In the genomic region with DNA sequence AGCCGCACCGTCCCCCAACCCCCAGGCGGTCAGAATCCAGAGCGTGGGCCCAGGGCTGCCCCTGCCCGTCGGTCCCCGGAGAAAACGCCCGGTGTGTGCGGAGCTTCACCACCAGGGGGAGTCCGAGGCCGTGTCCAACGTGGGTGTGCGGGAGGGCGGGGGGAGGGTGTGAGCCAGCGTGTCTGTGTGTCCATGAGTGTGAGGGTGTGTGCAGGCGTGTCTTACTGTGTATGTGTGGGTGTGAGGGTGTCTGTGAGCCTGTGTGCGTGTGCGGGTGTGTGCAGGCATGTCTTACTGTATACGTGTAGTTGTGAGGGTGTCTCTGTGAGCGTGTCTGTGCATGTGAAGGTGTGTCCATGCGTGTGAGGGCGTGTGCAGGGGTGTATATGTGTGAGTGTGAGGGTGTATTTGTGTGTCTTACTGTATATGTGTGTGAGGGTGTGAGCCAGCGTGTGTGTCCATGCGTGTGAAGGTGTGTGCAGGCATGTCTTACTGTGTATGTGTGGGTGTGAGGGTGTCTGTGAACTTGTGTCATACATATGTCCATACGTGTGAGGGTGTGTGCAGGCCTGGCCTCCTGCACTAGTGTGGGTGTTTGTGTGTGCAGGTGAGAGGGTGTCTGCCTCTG, we compare ENCODE assay signal across 2 cellular contexts.
A peak's percentile ranks its signal among the peaks of the same experiment; 100 is the strongest.
TF ChIP-seq lines count a peak whose summit lies in the region.

No MANE protein-coding gene starts in this region.

TF ChIP-seq in GM23338, 12 proteins besides CTCF, POLR2A, EP300 and RAD21:
- TF ChIP-seq CREB1 (CRISPR knock-in tag; IDR thresholded peaks at IDR 0.05; ENCODE audit: low read depth): 0 out of 2 replicates have a peak, but pooled peaks have one; percentile 16
- TF ChIP-seq REST (IDR thresholded peaks at IDR 0.05; ENCODE audit: unreplicated experiment): no peak

TF ChIP-seq in H1, 55 proteins besides CTCF, POLR2A, EP300 and RAD21:
- TF ChIP-seq, protein P1, sequence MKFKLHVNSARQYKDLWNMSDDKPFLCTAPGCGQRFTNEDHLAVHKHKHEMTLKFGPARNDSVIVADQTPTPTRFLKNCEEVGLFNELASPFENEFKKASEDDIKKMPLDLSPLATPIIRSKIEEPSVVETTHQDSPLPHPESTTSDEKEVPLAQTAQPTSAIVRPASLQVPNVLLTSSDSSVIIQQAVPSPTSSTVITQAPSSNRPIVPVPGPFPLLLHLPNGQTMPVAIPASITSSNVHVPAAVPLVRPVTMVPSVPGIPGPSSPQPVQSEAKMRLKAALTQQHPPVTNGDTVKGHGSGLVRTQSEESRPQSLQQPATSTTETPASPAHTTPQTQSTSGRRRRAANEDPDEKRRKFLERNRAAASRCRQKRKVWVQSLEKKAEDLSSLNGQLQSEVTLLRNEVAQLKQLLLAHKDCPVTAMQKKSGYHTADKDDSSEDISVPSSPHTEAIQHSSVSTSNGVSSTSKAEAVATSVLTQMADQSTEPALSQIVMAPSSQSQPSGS (IDR thresholded peaks at IDR 0.05; ENCODE audit: low read length): no peak
- no peak for TF ChIP-seq CEBPB (IDR thresholded peaks at IDR 0.05; ENCODE audit: low read depth, low read length)
- no peak for TF ChIP-seq TBP (IDR thresholded peaks at IDR 0.05; ENCODE audit: low read depth, low read length)
- peak; percentile 37 to 68; a peak in 2 of 4 replicates for TF ChIP-seq HDAC2 (IDR thresholded peaks at IDR 0.05; ENCODE audit: borderline replicate concordance in 1 of 2, low read depth in 2 of 2, low read length in 2 of 2)
- TF ChIP-seq CREB1 (IDR thresholded peaks at IDR 0.05): 0 out of 2 replicates have a peak, but pooled peaks have one; percentile 36
- TF ChIP-seq, protein P2, sequence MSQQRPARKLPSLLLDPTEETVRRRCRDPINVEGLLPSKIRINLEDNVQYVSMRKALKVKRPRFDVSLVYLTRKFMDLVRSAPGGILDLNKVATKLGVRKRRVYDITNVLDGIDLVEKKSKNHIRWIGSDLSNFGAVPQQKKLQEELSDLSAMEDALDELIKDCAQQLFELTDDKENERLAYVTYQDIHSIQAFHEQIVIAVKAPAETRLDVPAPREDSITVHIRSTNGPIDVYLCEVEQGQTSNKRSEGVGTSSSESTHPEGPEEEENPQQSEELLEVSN (IDR thresholded peaks at IDR 0.05): no peak
- TF ChIP-seq BACH1 (IDR thresholded peaks at IDR 0.05; ENCODE audit: low read length): peak; percentile 84
- TF ChIP-seq, protein P3, sequence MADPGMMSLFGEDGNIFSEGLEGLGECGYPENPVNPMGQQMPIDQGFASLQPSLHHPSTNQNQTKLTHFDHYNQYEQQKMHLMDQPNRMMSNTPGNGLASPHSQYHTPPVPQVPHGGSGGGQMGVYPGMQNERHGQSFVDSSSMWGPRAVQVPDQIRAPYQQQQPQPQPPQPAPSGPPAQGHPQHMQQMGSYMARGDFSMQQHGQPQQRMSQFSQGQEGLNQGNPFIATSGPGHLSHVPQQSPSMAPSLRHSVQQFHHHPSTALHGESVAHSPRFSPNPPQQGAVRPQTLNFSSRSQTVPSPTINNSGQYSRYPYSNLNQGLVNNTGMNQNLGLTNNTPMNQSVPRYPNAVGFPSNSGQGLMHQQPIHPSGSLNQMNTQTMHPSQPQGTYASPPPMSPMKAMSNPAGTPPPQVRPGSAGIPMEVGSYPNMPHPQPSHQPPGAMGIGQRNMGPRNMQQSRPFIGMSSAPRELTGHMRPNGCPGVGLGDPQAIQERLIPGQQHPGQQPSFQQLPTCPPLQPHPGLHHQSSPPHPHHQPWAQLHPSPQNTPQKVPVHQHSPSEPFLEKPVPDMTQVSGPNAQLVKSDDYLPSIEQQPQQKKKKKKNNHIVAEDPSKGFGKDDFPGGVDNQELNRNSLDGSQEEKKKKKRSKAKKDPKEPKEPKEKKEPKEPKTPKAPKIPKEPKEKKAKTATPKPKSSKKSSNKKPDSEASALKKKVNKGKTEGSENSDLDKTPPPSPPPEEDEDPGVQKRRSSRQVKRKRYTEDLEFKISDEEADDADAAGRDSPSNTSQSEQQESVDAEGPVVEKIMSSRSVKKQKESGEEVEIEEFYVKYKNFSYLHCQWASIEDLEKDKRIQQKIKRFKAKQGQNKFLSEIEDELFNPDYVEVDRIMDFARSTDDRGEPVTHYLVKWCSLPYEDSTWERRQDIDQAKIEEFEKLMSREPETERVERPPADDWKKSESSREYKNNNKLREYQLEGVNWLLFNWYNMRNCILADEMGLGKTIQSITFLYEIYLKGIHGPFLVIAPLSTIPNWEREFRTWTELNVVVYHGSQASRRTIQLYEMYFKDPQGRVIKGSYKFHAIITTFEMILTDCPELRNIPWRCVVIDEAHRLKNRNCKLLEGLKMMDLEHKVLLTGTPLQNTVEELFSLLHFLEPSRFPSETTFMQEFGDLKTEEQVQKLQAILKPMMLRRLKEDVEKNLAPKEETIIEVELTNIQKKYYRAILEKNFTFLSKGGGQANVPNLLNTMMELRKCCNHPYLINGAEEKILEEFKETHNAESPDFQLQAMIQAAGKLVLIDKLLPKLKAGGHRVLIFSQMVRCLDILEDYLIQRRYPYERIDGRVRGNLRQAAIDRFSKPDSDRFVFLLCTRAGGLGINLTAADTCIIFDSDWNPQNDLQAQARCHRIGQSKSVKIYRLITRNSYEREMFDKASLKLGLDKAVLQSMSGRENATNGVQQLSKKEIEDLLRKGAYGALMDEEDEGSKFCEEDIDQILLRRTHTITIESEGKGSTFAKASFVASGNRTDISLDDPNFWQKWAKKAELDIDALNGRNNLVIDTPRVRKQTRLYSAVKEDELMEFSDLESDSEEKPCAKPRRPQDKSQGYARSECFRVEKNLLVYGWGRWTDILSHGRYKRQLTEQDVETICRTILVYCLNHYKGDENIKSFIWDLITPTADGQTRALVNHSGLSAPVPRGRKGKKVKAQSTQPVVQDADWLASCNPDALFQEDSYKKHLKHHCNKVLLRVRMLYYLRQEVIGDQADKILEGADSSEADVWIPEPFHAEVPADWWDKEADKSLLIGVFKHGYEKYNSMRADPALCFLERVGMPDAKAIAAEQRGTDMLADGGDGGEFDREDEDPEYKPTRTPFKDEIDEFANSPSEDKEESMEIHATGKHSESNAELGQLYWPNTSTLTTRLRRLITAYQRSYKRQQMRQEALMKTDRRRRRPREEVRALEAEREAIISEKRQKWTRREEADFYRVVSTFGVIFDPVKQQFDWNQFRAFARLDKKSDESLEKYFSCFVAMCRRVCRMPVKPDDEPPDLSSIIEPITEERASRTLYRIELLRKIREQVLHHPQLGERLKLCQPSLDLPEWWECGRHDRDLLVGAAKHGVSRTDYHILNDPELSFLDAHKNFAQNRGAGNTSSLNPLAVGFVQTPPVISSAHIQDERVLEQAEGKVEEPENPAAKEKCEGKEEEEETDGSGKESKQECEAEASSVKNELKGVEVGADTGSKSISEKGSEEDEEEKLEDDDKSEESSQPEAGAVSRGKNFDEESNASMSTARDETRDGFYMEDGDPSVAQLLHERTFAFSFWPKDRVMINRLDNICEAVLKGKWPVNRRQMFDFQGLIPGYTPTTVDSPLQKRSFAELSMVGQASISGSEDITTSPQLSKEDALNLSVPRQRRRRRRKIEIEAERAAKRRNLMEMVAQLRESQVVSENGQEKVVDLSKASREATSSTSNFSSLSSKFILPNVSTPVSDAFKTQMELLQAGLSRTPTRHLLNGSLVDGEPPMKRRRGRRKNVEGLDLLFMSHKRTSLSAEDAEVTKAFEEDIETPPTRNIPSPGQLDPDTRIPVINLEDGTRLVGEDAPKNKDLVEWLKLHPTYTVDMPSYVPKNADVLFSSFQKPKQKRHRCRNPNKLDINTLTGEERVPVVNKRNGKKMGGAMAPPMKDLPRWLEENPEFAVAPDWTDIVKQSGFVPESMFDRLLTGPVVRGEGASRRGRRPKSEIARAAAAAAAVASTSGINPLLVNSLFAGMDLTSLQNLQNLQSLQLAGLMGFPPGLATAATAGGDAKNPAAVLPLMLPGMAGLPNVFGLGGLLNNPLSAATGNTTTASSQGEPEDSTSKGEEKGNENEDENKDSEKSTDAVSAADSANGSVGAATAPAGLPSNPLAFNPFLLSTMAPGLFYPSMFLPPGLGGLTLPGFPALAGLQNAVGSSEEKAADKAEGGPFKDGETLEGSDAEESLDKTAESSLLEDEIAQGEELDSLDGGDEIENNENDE (IDR thresholded peaks at IDR 0.05; ENCODE audit: insufficient replicate concordance, low read length): no peak
- peak; percentile 77; the same call in 1 of the 2 replicates for TF ChIP-seq GABPA (IDR thresholded peaks at IDR 0.05; ENCODE audit: borderline replicate concordance, insufficient read depth, low read length)
